9 cellular contexts compared by ENCODE assay signal in the genomic region with DNA sequence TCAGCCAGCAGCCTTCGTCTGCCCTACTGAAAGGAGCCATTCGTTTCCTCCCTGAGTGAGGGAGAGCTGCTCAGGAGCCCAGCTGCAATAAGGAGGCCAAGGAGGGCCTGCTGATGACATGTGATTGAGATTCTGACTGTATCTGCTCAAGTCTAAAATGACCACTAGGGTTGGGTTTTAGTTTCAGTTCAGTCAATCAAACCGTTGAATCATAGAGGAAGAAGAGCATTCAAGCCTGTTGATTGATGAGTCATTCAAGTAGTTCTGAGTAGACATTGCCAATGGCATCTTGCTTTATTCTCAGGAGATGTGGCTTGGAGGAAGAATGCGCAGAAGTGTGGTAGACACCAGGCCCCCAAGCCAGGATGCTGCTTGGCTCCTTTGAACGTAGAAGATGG. TPM values are rescaled to one million over a fixed set of nuclear protein-coding genes. Genes with fewer than 3 reads are reported as not detected.
DNase-seq lines count a peak whose midpoint lies in the region; ATAC-seq, FAIRE-seq and TF ChIP-seq lines count a peak whose summit lies in the region.
"Had no signal": no experiment of that assay in that cellular context is flagged by ENCODE, and none has a peak within 500 bp of the region (broad histone marks: within the 10 kb centered on the region; RNA-seq: fewer than 3 reads in every experiment).

No MANE protein-coding gene starts in this region.

- no peaks in the 10 kb centered on the region for H3F3A ChIP-seq in SK-N-SH (replicated peaks; ENCODE audit: insufficient read depth)

- peak; percentile 91 for FAIRE-seq in GM12878 (lab: Jason Lieb, UNC)

- H3K9me3 ChIP-seq in GM12878 (replicated peaks; ENCODE audit: control insufficient read depth, insufficient read depth, low read length), result no peaks in the 10 kb centered on the region
- no peaks in the 10 kb centered on the region for H3K9me3 ChIP-seq in SK-N-SH

- RAD21 ChIA-PET in GM12878 (lab: Charles Lee; ENCODE audit: unreplicated experiment), result interaction anchor here (0.9 to 1.7 kb wide), 3 partner anchors 44 to 61 kb away, joined by 3 to 5 read pairs (median 3); no protein-coding TSS in a partner anchor

- H3K27ac ChIP-seq in GM12878 (ENCODE audit: control insufficient read depth, insufficient read depth) (no peak overlapping the region), SK-N-SH (ENCODE audit: low read depth in 2 of 2, low read length in 1 of 2) (no peak overlapping the region)
- H3K27ac ChIP-seq: skin epidermis had no signal

- H3K9ac ChIP-seq in GM12878 (ENCODE audit: control insufficient read depth, insufficient read depth, low read length) (no peak overlapping the region), SK-N-SH (no peak overlapping the region)

- no peaks in the 10 kb centered on the region for H3K79me2 ChIP-seq in GM12878 (ENCODE audit: control insufficient read depth, insufficient read depth, low read length)
- H3K79me2 ChIP-seq in SK-N-SH (ENCODE audit: insufficient read depth), result no peaks in the 10 kb centered on the region

- intact Hi-C loops in GM12878 (cut with micrococcal nuclease; ENCODE audit: unreplicated experiment), result loop anchor here (5.0 kb wide), 1 partner anchor 228 kb away; no protein-coding TSS in a partner anchor

- no peaks in the 10 kb centered on the region for H3K36me3 ChIP-seq in GM12878 (ENCODE audit: control insufficient read depth in 2 of 2, insufficient read depth in 2 of 2, low read length in 1 of 2)
- H3K36me3 ChIP-seq in SK-N-SH (replicated peaks in 1 of 2; ENCODE audit: control insufficient read depth in 1 of 2, insufficient read depth in 2 of 2, low read length in 1 of 2), result no peaks in the 10 kb centered on the region

- SMC1A ChIA-PET in GM12878 (lab: Charles Lee; ENCODE audit: uncharacterized antibody, unreplicated experiment), result interaction anchor here (0.9 to 2.1 kb wide), 6 partner anchors 11 to 288 kb away, joined by 3 to 9 read pairs (median 6); no protein-coding TSS in a partner anchor

- TF ChIP-seq EP300 in GM12878 (IDR thresholded peaks at IDR 0.05; ENCODE audit: borderline replicate concordance in 1 of 2, control insufficient read depth in 1 of 2, low read depth in 2 of 2, low read length in 2 of 2), result peak; percentile 70 to 75; a peak in 3 of 4 replicates
- TF ChIP-seq EP300 in SK-N-SH (IDR thresholded peaks at IDR 0.05; ENCODE audit: borderline replicate concordance in 1 of 2, low read depth in 1 of 2, low read length in 1 of 2), result no peak

- H2AFZ ChIP-seq in GM12878 (ENCODE audit: control insufficient read depth, low read depth, low read length) (no peak overlapping the region), SK-N-SH (ENCODE audit: low read depth) (no peak overlapping the region)

- H3K4me2 ChIP-seq in GM12878 (ENCODE audit: control insufficient read depth, insufficient read depth), result no peak overlapping the region
- H3K4me2 ChIP-seq in SK-N-SH, result no peak overlapping the region

- TF ChIP-seq CTCF in GM12878 (IDR thresholded peaks at IDR 0.05 in 2 of 3, conservative IDR thresholded peaks at IDR 0.05 in 1 of 3; ENCODE audit: control insufficient read depth in 2 of 3, extremely low read depth in 1 of 3, insufficient read depth in 1 of 3, low read depth in 3 of 3, low read length in 3 of 3) (peak in 2 of 3 experiments; percentile 11 to 21; a peak in 2 of 6 replicates), SK-N-SH (IDR thresholded peaks at IDR 0.05) (no peak)

- TF ChIP-seq RAD21 in GM12878 (IDR thresholded peaks at IDR 0.05; ENCODE audit: insufficient read depth, low read depth, low read length) (no peak), SK-N-SH (IDR thresholded peaks at IDR 0.05; ENCODE audit: low read length) (no peak)

- H3K27me3 ChIP-seq in GM12878 (replicated peaks in 1 of 2; ENCODE audit: control insufficient read depth in 2 of 2, insufficient read depth in 2 of 2, low read length in 1 of 2), result no peaks in the 10 kb centered on the region
- no peaks in the 10 kb centered on the region; the same call in 1 of the 2 replicates for H3K27me3 ChIP-seq in SK-N-SH (ENCODE audit: insufficient read depth)

- CTCF ChIA-PET in GM12878 (lab: Yijun Ruan, JAX), result interaction anchor here (1.0 to 1.6 kb wide), 4 partner anchors 10 to 242 kb away, joined by 3 to 4 read pairs (median 4); no protein-coding TSS in a partner anchor
- CTCF ChIA-PET in SK-N-SH (lab: Yijun Ruan, JAX), result no interaction called here

- H3K4me3 ChIP-seq in GM12878 (no peak overlapping the region), SK-N-SH (ENCODE audit: low read depth in 2 of 2, low read length in 1 of 2) (no peak overlapping the region)
- H3K4me3 ChIP-seq: skin epidermis had no signal

- in situ Hi-C loops in GM12878 (cut with MboI), result no loop called here

- no peak for TF ChIP-seq POLR2A in GM12878 (IDR thresholded peaks at IDR 0.05; ENCODE audit: low read depth, low read length)

- H4K20me1 ChIP-seq in GM12878 (ENCODE audit: control insufficient read depth, insufficient read depth) (no peaks in the 10 kb centered on the region), SK-N-SH (ENCODE audit: insufficient read depth) (no peaks in the 10 kb centered on the region)

- BruUV-seq in GM12878 (replicated peaks; lab: Mats Ljungman, UMichigan), result no TSS peak

- 25% methylated on average over 5 of the region's 5 CpGs for WGBS in GM12878 (ENCODE audit: insufficient coverage, insufficient replicate concordance, low lambda C conversion rate, missing lambda C conversion rate)
- 88% methylated on average over 5 of the region's 5 CpGs for WGBS in SK-N-SH (ENCODE audit: low lambda C conversion rate)

- POLR2A ChIA-PET in GM12878 (lab: Charles Lee) (interaction anchor here (0.6 kb wide), 1 partner anchor 104 kb away, joined by 3 read pairs; no protein-coding TSS in a partner anchor), SK-N-SH (lab: Yijun Ruan, JAX) (no interaction called here)

- peak; percentile 88 for ATAC-seq in GM19455 (IDR thresholded peaks at IDR 0.05; ENCODE audit: unreplicated experiment)
- ATAC-seq in HG03520 (IDR thresholded peaks at IDR 0.05; ENCODE audit: unreplicated experiment), result peak; percentile 79
- peak; percentile 96 for ATAC-seq in GM12878

- H3K9me2 ChIP-seq in SK-N-SH, result no peaks in the 10 kb centered on the region

- DNase-seq in ELF-1 (ENCODE audit: low read depth, low spot score) (peak; percentile 6), GM12878 (ENCODE audit: low read depth, low spot score) (peak; percentile 78), retina (no peak), SK-N-SH (no peak), GF-D8 (lab: John Stamatoyannopoulos, UW) (no peak), NCI-H1048 (lab: John Stamatoyannopoulos, UW) (no peak)

- H3K4me1 ChIP-seq in GM12878 (ENCODE audit: control insufficient read depth, insufficient read depth, low read length) (peaks cover 9% of the 10 kb centered on the region), SK-N-SH (ENCODE audit: control insufficient read depth in 1 of 2, insufficient read depth in 2 of 2, low read depth in 1 of 2, low read length in 1 of 2) (no peaks in the 10 kb centered on the region; a peak in 1 of 4 replicates)

TF ChIP-seq in GM12878, 131 proteins besides CTCF, POLR2A, EP300 and RAD21 (continues in another document):
- TF ChIP-seq NR2F1 (conservative IDR thresholded peaks at IDR 0.05) (0 out of 2 replicates have a peak, but pooled peaks have one; percentile 35), YY1 (IDR thresholded peaks at IDR 0.05; ENCODE audit: low read depth, low read length) (no peak), PAX5 (IDR thresholded peaks at IDR 0.05; ENCODE audit: borderline replicate concordance, low read depth, low read length) (peak; percentile 90), FOXM1 (IDR thresholded peaks at IDR 0.05; ENCODE audit: low read depth, low read length) (peak; percentile 78), NFIC (IDR thresholded peaks at IDR 0.05; ENCODE audit: low read depth, low read length) (peak; percentile 87), GABPA (IDR thresholded peaks at IDR 0.05; ENCODE audit: low read depth) (0 out of 2 replicates have a peak, but pooled peaks have one; percentile 37), NBN (IDR thresholded peaks at IDR 0.05) (0 out of 2 replicates have a peak, but pooled peaks have one; percentile 24)

TF ChIP-seq in SK-N-SH, 30 proteins besides CTCF, POLR2A, EP300 and RAD21:
- TF ChIP-seq, protein P1, sequence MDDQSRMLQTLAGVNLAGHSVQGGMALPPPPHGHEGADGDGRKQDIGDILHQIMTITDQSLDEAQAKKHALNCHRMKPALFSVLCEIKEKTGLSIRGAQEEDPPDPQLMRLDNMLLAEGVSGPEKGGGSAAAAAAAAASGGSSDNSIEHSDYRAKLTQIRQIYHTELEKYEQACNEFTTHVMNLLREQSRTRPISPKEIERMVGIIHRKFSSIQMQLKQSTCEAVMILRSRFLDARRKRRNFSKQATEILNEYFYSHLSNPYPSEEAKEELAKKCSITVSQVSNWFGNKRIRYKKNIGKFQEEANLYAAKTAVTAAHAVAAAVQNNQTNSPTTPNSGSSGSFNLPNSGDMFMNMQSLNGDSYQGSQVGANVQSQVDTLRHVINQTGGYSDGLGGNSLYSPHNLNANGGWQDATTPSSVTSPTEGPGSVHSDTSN (IDR thresholded peaks at IDR 0.05), result no peak
- TF ChIP-seq FOXM1 (IDR thresholded peaks at IDR 0.05; ENCODE audit: low read depth), result no peak
- no peak for TF ChIP-seq YY1 (IDR thresholded peaks at IDR 0.05; ENCODE audit: low read depth)

RNA-seq across cellular contexts. Expression of a gene that starts 19.9 kb away (rescaled TPM):
- 23.2 and 32.3 TPM in 2 replicates for total RNA-seq in GM12878 (2013; cell fraction: nucleolus; rRNA removed)
- total RNA-seq in GM12878 (2014; rRNA removed) (0.60 and 1.0 TPM in 2 replicates), GM12878 (2014; rRNA removed; fragmentation: Illumina TruSeq; extraction: Trizol) (0.88 and 1.2 TPM in 2 replicates), GM12878 (2021) (2.5 and 4.8 TPM in 2 replicates)
- 3.3 TPM for polyA plus RNA-seq in GM12878 (2011; ENCODE audit: low read depth)
- polyA plus RNA-seq in GM12878 (2011; rRNA removed) (9.5 and 10.1 TPM in 2 replicates), GM12878 (2014; fragmentation: Illumina TruSeq; extraction: Trizol) (3.3 and 3.6 TPM in 2 replicates), GM12878 (2014; fragmentation: Nextera tagmentation; extraction: Ambion mirVana) (under 1 TPM; 0.29 to 0.64 TPM), GM12878 (2014; rRNA removed) (1.8 and 2.9 TPM in 2 replicates), GM12878 (2016; fragmentation: Nextera tagmentation; extraction: Ambion mirVana) (under 1 TPM; 0.63 to 0.90 TPM), SK-N-SH (2012; rRNA removed) (2.4 and 3.3 TPM in 2 replicates)
- polyA plus RNA-seq in GM12878 (2011; cell fraction: cytosol; rRNA removed), result 9.0 and 15.4 TPM in 2 replicates
- 20.8 and 25.6 TPM in 2 replicates for polyA plus RNA-seq in GM12878 (2011; cell fraction: nucleus; rRNA removed)
- polyA plus RNA-seq in GM12878 (2012), result 4.1 and 6.3 TPM in 2 replicates
- polyA minus RNA-seq in GM12878 (2011; rRNA and poly(A)+ RNA removed), result 11.8 and 11.9 TPM in 2 replicates
- 7.2 and 16.8 TPM in 2 replicates for polyA minus RNA-seq in GM12878 (2011; cell fraction: cytosol; rRNA and poly(A)+ RNA removed)
- 22.4 and 45.4 TPM in 2 replicates for polyA minus RNA-seq in GM12878 (2011; cell fraction: nucleus; rRNA and poly(A)+ RNA removed)
- 2.8 and 3.3 TPM in 2 replicates for polyA plus RNA-seq in SK-N-SH (2012; cell fraction: cytosol; rRNA removed)
- polyA plus RNA-seq in SK-N-SH (2012; cell fraction: nucleus; rRNA removed), result 5.1 and 7.3 TPM in 2 replicates

Comparison
In these comparisons a context has a peak if more than half of its experiments do, and no peak if none do; other contexts are left out.
1. DNase-seq: peak in ELF-1 (single experiment) and GM12878 (single experiment); none in retina (single experiment), SK-N-SH (single experiment), GF-D8 (single experiment) and NCI-H1048 (single experiment).
2. Peak in every context shown above with its lines, with median percentiles within 50 percentile points of each other: ATAC-seq.